8 cellular contexts compared by ENCODE assay signal in genomic region chr6:128519931-128520435, GRCh38. TPM values are rescaled to one million over a fixed set of nuclear protein-coding genes. Genes with fewer than 3 reads are reported as not detected.
A peak's percentile ranks its signal among the peaks of the same experiment; 100 is the strongest.
DNase-seq lines count a peak whose midpoint lies in the region; ATAC-seq lines count a peak whose summit lies in the region.

No MANE protein-coding gene starts in this region.

- no peaks in the 10 kb centered on the region for H3K9me3 ChIP-seq in muscle layer of duodenum (ENCODE audit: control insufficient read depth in 1 of 2, low read length in 2 of 2)

- H3K36me3 Mint-ChIP-seq in IgD-negative memory B cell = no peaks in the 10 kb centered on the region

- peaks cover 0 to 36% of the 10 kb centered on the region in 2 donors for H3K4me1 ChIP-seq in muscle layer of duodenum (ENCODE audit: control insufficient read depth in 1 of 2, insufficient read depth in 2 of 2, low read length in 2 of 2)

- no peaks in the 10 kb centered on the region for H3K9me3 Mint-ChIP-seq in IgD-negative memory B cell
- no peaks in the 10 kb centered on the region for H3K9me3 Mint-ChIP-seq in stimulated activated naive CD8-positive, alpha-beta T cell treated with anti-CD3 and anti-CD28 coated beads, Interleukin-15, amount 100 ng/mL, for 72 hours

- peaks cover 0 to 12% of the 10 kb centered on the region in 2 donors for H3K36me3 ChIP-seq in muscle layer of duodenum (ENCODE audit: control insufficient read depth in 1 of 2, insufficient read depth in 2 of 2, low read length in 2 of 2)

- DNase-seq in COR-L47 (lab: John Stamatoyannopoulos, UW) = peak; percentile 15
- DNase-seq in activated CD8-positive, alpha-beta memory T cell treated with anti-CD3 and anti-CD28 coated beads for 24 hours = peak; percentile 87
- no peak for DNase-seq in epithelial cell of prostate (ENCODE audit: low read depth, low spot score)
- peak; percentile 56 to 66 for DNase-seq in stimulated activated naive CD8-positive, alpha-beta T cell treated with anti-CD3 and anti-CD28 coated beads, Interleukin-15, amount 100 ng/mL, for 72 hours
- no peak for DNase-seq in NCI-H187 treated with DMSO at 0.1 percent for 48 hours (lab: John Stamatoyannopoulos, UW)

- peak; percentile 26 for ATAC-seq in GM21515 (IDR thresholded peaks at IDR 0.05; ENCODE audit: unreplicated experiment)
- ATAC-seq in stimulated activated naive CD8-positive, alpha-beta T cell treated with anti-CD3 and anti-CD28 coated beads, Interleukin-15, amount 100 ng/mL, for 72 hours = peak; percentile 64

- H3K4me3 ChIP-seq in muscle layer of duodenum (ENCODE audit: low read depth in 1 of 2, low read length in 2 of 2) = peak overlapping the region; percentile 90 to 98

- peaks cover 0 to 17% (median 6%) of the 10 kb centered on the region in 3 donors for H3K4me1 Mint-ChIP-seq in IgD-negative memory B cell
- H3K4me1 Mint-ChIP-seq in stimulated activated naive CD8-positive, alpha-beta T cell treated with anti-CD3 and anti-CD28 coated beads, Interleukin-15, amount 100 ng/mL, for 72 hours = peaks cover 32% of the 10 kb centered on the region

- H3K27ac ChIP-seq in epithelial cell of prostate (peak overlapping the region; percentile 97), muscle layer of duodenum (ENCODE audit: low read length) (peak overlapping the region; percentile 95)

- peaks cover 44% of the 10 kb centered on the region for H3K27me3 Mint-ChIP-seq in IgD-negative memory B cell
- peaks cover 40% of the 10 kb centered on the region for H3K27me3 Mint-ChIP-seq in stimulated activated naive CD8-positive, alpha-beta T cell treated with anti-CD3 and anti-CD28 coated beads, Interleukin-15, amount 100 ng/mL, for 72 hours

- H3K27ac Mint-ChIP-seq in IgD-negative memory B cell = no peak overlapping the region
- H3K27ac Mint-ChIP-seq in stimulated activated naive CD8-positive, alpha-beta T cell treated with anti-CD3 and anti-CD28 coated beads, Interleukin-15, amount 100 ng/mL, for 72 hours = peak overlapping the region; percentile 96 to 99

- peak overlapping the region; percentile 82 to 92 (median 88) for H3K4me3 Mint-ChIP-seq in IgD-negative memory B cell
- H3K4me3 Mint-ChIP-seq in stimulated activated naive CD8-positive, alpha-beta T cell treated with anti-CD3 and anti-CD28 coated beads, Interleukin-15, amount 100 ng/mL, for 72 hours = peak overlapping the region; percentile 97 to 99

- peaks cover 10% of the 10 kb centered on the region for H3K27me3 ChIP-seq in muscle layer of duodenum (ENCODE audit: low read depth, low read length)

RNA-seq across cellular contexts. Expression of gene PTPRK, which starts 0.4 kb away (rescaled TPM):
- polyA plus RNA-seq in IgD-negative memory B cell = 10.2 TPM

Comparison
In these comparisons a context has a peak if more than half of its experiments do, and no peak if none do; other contexts are left out.
1. DNase-seq: peak in COR-L47 (single experiment), activated CD8-positive, alpha-beta memory T cell treated with anti-CD3 and anti-CD28 coated beads for 24 hours (single experiment) and stimulated activated naive CD8-positive, alpha-beta T cell treated with anti-CD3 and anti-CD28 coated beads, Interleukin-15, amount 100 ng/mL, for 72 hours (2 of 2); none in epithelial cell of prostate (single experiment) and NCI-H187 treated with DMSO at 0.1 percent for 48 hours (single experiment).
2. H3K27ac Mint-ChIP-seq: peak in stimulated activated naive CD8-positive, alpha-beta T cell treated with anti-CD3 and anti-CD28 coated beads, Interleukin-15, amount 100 ng/mL, for 72 hours (2 of 2); none in IgD-negative memory B cell (0 of 3).